Comparison of ENCODE assay signal across 19 cellular contexts in genomic region chr14:78967111-78967809, GRCh38.
DNase-seq lines count a peak whose midpoint lies in the region; ATAC-seq and TF ChIP-seq lines count a peak whose summit lies in the region.
"Had no signal": no experiment of that assay in that cellular context is flagged by ENCODE, and none has a peak within 500 bp of the region (broad histone marks: within the 10 kb centered on the region; RNA-seq: fewer than 3 reads in every experiment).

No MANE protein-coding gene starts in this region.

- TF ChIP-seq CTCF in chondrocyte (IDR thresholded peaks at IDR 0.05) (no peak), body of pancreas (IDR thresholded peaks at IDR 0.05) (no peak)

- H3K9me3 ChIP-seq in mesenchymal stem cell (ENCODE audit: control insufficient read depth, low read length) (no peaks in the 10 kb centered on the region), body of pancreas (no peaks in the 10 kb centered on the region)
- H3K9me3 ChIP-seq: adrenal gland, stomach, upper lobe of right lung had no signal

- H3K14ac ChIP-seq in mesenchymal stem cell (ENCODE audit: low read length in 2 of 2): no peak overlapping the region

- peaks cover 4% of the 10 kb centered on the region for H3K9me3 Mint-ChIP-seq in chondrocyte (ENCODE audit: low read depth)
- peaks cover 0 to 2% (median 0%) of the 10 kb centered on the region in 6 donors for H3K9me3 Mint-ChIP-seq in immature natural killer cell
- H3K9me3 Mint-ChIP-seq: activated T-helper 2 cell treated with anti-CD3 and anti-CD28 coated beads, Interferon-gamma antibody, Interleukin-2, Interleukin-4, amounts not matched to agents 10 μg/mL and 5 μg/mL and 100 μg/mL, durations not matched to agents 14 hours and 24 hours and 36 hours had no signal

- no peak overlapping the region for H2BK5ac ChIP-seq in mesenchymal stem cell (ENCODE audit: low read depth, low read length, poor library complexity, severe bottlenecking)

- H3K4me1 ChIP-seq in mesenchymal stem cell (ENCODE audit: control insufficient read depth, insufficient read depth, low read depth, low read length) (no peaks in the 10 kb centered on the region), body of pancreas (no peaks in the 10 kb centered on the region)
- H3K4me1 ChIP-seq: adrenal gland, upper lobe of right lung had no signal

- H3K23ac ChIP-seq in mesenchymal stem cell (ENCODE audit: low read length in 2 of 2): no peak overlapping the region

- no peak overlapping the region for H4K91ac ChIP-seq in mesenchymal stem cell (ENCODE audit: low read length)

- no peaks in the 10 kb centered on the region for H3K79me1 ChIP-seq in mesenchymal stem cell (replicated peaks; ENCODE audit: low read length, poor library complexity, severe bottlenecking)

- no peaks in the 10 kb centered on the region for H3K36me3 Mint-ChIP-seq in chondrocyte (ENCODE audit: low read depth)
- H3K36me3 Mint-ChIP-seq in immature natural killer cell: no peaks in the 10 kb centered on the region

- no peak for TF ChIP-seq POLR2A in body of pancreas (IDR thresholded peaks at IDR 0.05)

- H4K8ac ChIP-seq in mesenchymal stem cell (ENCODE audit: low read length): no peak overlapping the region

- no peak overlapping the region for H3K4me3 ChIP-seq in mesenchymal stem cell (ENCODE audit: insufficient read depth in 1 of 2, low read depth in 1 of 2, low read length in 2 of 2)
- H3K4me3 ChIP-seq in body of pancreas: no peak overlapping the region
- H3K4me3 ChIP-seq: adrenal gland, stomach, upper lobe of right lung had no signal

- no peak overlapping the region for H3K18ac ChIP-seq in mesenchymal stem cell (ENCODE audit: low read depth in 1 of 2, low read length in 2 of 2)

- H3K27me3 ChIP-seq in mesenchymal stem cell (ENCODE audit: control insufficient read depth in 1 of 2, insufficient read depth in 1 of 2, low read length in 2 of 2) (no peaks in the 10 kb centered on the region), body of pancreas (no peaks in the 10 kb centered on the region)
- H3K27me3 ChIP-seq: adrenal gland, stomach, upper lobe of right lung had no signal

- H3K27ac ChIP-seq in mesenchymal stem cell (ENCODE audit: low read length, poor library complexity, severe bottlenecking) (no peak overlapping the region), body of pancreas (no peak overlapping the region)
- H3K27ac ChIP-seq: adrenal gland, stomach, upper lobe of right lung had no signal

- no peaks in the 10 kb centered on the region for H3K36me3 ChIP-seq in mesenchymal stem cell (ENCODE audit: control insufficient read depth in 1 of 2, insufficient read depth in 2 of 2, low read depth in 1 of 2, low read length in 2 of 2)
- no peaks in the 10 kb centered on the region for H3K36me3 ChIP-seq in body of pancreas (replicated peaks in 1 of 2; ENCODE audit: insufficient read depth in 1 of 2, low read depth in 2 of 2)
- H3K36me3 ChIP-seq: adrenal gland, stomach, upper lobe of right lung had no signal

- H2BK15ac ChIP-seq in mesenchymal stem cell (ENCODE audit: low read depth, poor library complexity, severe bottlenecking): no peak overlapping the region

- H2AK5ac ChIP-seq in mesenchymal stem cell (ENCODE audit: low read length, severe bottlenecking): no peak overlapping the region

- no peak overlapping the region for H2BK12ac ChIP-seq in mesenchymal stem cell (ENCODE audit: low read length in 2 of 2)

- no peak overlapping the region for H2BK120ac ChIP-seq in mesenchymal stem cell (ENCODE audit: low read depth, low read length)

- H3K4ac ChIP-seq in mesenchymal stem cell (ENCODE audit: low read depth in 1 of 2, low read length in 2 of 2): no peak overlapping the region

- H3K4me3 Mint-ChIP-seq in chondrocyte (ENCODE audit: unreplicated experiment): no peak overlapping the region
- no peak overlapping the region for H3K4me3 Mint-ChIP-seq in immature natural killer cell
- H3K4me3 Mint-ChIP-seq: activated CD4-positive, alpha-beta T cell treated with anti-CD3 and anti-CD28 coated beads for 36 hours had no signal

- DNase-seq in AG20443 (ENCODE audit: low spot score) (peak; percentile 20), M059J (ENCODE audit: low read depth) (peak; percentile 40), chondrocyte (ENCODE audit: low spot score) (no peak), mesenchymal stem cell (peak; percentile 24), HPDE6-E6E7 (ENCODE audit: extremely low spot score) (no peak), D341Med (ENCODE audit: low spot score) (no peak), body of pancreas (no peak), immature natural killer cell (no peak)
- DNase-seq: activated CD4-positive, alpha-beta T cell treated with anti-CD3 and anti-CD28 coated beads for 36 hours; adrenal gland; COR-L47; foreskin fibroblast; left colon; midbrain; NCI-H1436; stomach; upper lobe of right lung had no signal

- H3K4me1 Mint-ChIP-seq in chondrocyte (ENCODE audit: low read depth) (peaks cover 27% of the 10 kb centered on the region), immature natural killer cell (no peaks in the 10 kb centered on the region)
- H3K4me1 Mint-ChIP-seq: activated CD4-positive, alpha-beta T cell treated with anti-CD3 and anti-CD28 coated beads for 36 hours had no signal

- no peak overlapping the region for H3K9ac ChIP-seq in mesenchymal stem cell (ENCODE audit: low read length)

- intact Hi-C loops in body of pancreas (cut with DNase I): loop anchor here (10.0 kb wide), 1 partner anchor 1878 kb away; no protein-coding TSS in a partner anchor

- no peaks in the 10 kb centered on the region for H3K27me3 Mint-ChIP-seq in chondrocyte (ENCODE audit: low read depth)
- H3K27me3 Mint-ChIP-seq in immature natural killer cell (ENCODE audit: low read depth in 3 of 3): peaks cover 0 to 6% (median 2%) of the 10 kb centered on the region in 3 donors

- WGBS in mesenchymal stem cell: 72% methylated on average over 9 of the region's 10 CpGs
- WGBS in body of pancreas, 2 donors: 51 to 60% methylated on average over 10 of the region's 10 CpGs

- H3K27ac Mint-ChIP-seq in chondrocyte (ENCODE audit: unreplicated experiment) (peak overlapping the region; percentile 52), immature natural killer cell (no peak overlapping the region)
- H3K27ac Mint-ChIP-seq: activated CD4-positive, alpha-beta T cell treated with anti-CD3 and anti-CD28 coated beads for 36 hours; activated T-helper 2 cell treated with anti-CD3 and anti-CD28 coated beads, Interferon-gamma antibody, Interleukin-2, Interleukin-4, amounts not matched to agents 10 μg/mL and 5 μg/mL and 100 μg/mL, durations not matched to agents 14 hours and 24 hours and 36 hours had no signal

- ATAC-seq in body of pancreas: no peak
- ATAC-seq: activated CD4-positive, alpha-beta T cell treated with anti-CD3 and anti-CD28 coated beads for 36 hours; left colon; Panc1; upper lobe of right lung had no signal

- H3K4me2 ChIP-seq in mesenchymal stem cell (ENCODE audit: low read length, poor library complexity, severe bottlenecking): no peak overlapping the region

- H2AFZ ChIP-seq in mesenchymal stem cell (ENCODE audit: low read depth, low read length): no peak overlapping the region

Comparison
In these comparisons a context has a peak if more than half of its experiments do, and no peak if none do; other contexts are left out.
1. DNase-seq: peak in AG20443 (single experiment), M059J (single experiment) and mesenchymal stem cell (single experiment); none in chondrocyte (single experiment), HPDE6-E6E7 (single experiment), D341Med (single experiment), body of pancreas (0 of 4) and immature natural killer cell (0 of 3).